Comparison of ENCODE assay signal across 20 cellular contexts in the genomic region with DNA sequence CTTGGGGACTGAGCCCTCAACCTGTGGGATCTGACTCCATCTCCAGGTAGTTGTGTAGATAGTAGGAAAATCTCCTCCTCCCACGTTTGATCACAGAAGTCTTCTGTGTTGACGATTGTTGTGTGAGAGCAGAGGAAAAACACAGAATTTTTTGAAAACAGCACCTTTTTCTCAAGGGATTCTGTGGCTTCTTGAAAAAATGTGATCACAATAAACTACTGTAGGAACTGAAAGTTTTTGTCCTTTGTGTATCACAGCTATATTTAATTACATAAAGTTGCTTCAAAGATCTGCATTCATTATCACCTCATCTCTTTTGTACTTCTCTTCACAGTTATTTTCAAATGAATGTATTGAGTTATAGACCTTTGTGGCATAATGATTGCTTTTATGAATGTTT.
DNase-seq lines count a peak whose midpoint lies in the region; ATAC-seq and TF ChIP-seq lines count a peak whose summit lies in the region.
"Had no signal": no experiment of that assay in that cellular context is flagged by ENCODE, and none has a peak within 500 bp of the region (broad histone marks: within the 10 kb centered on the region; RNA-seq: fewer than 3 reads in every experiment).

No MANE protein-coding gene starts in this region.

- no peak for TF ChIP-seq CTCF in tibial artery (IDR thresholded peaks at IDR 0.05)

- ATAC-seq in central memory CD8-positive, alpha-beta T cell (replicated peaks; ENCODE audit: extremely low read depth, poor library complexity, severe bottlenecking): no peak
- ATAC-seq in HG03439 (IDR thresholded peaks at IDR 0.05; ENCODE audit: unreplicated experiment): no peak

- peaks cover 0 to 94% (median 50%) of the 10 kb centered on the region in 4 donors for H3K4me1 ChIP-seq in tibial artery

- H3K4me1 Mint-ChIP-seq in activated naive CD4-positive, alpha-beta T cell treated with anti-CD3 and anti-CD28 coated beads for 36 hours (ENCODE audit: low read depth): peaks cover 71% of the 10 kb centered on the region
- peaks cover 46 to 62% (median 59%) of the 10 kb centered on the region in 3 donors for H3K4me1 Mint-ChIP-seq in IgD-negative memory B cell
- peaks cover 64% of the 10 kb centered on the region for H3K4me1 Mint-ChIP-seq in central memory CD8-positive, alpha-beta T cell

- H3K4me3 Mint-ChIP-seq in activated naive CD4-positive, alpha-beta T cell treated with anti-CD3 and anti-CD28 coated beads for 36 hours: no peak overlapping the region
- peak overlapping the region; percentile 18 to 90 (median 68) for H3K4me3 Mint-ChIP-seq in IgD-negative memory B cell
- H3K4me3 Mint-ChIP-seq in central memory CD8-positive, alpha-beta T cell: no peak overlapping the region
- H3K4me3 Mint-ChIP-seq: T-helper 1 cell treated with Interleukin-12 subunit alpha and Interleukin-12 subunit beta and Interleukin-4 antibody, amounts not matched to agents 30 μg/mL and 1 μg/mL, for 36 hours had no signal

- no peaks in the 10 kb centered on the region for H3K36me3 ChIP-seq in tibial artery
- H3K36me3 ChIP-seq: suprapubic skin had no signal

- peak overlapping the region; percentile 49 to 52 for H3K27ac ChIP-seq in tibial artery
- H3K27ac ChIP-seq: GM23248, suprapubic skin had no signal

- H3K27ac Mint-ChIP-seq in activated naive CD4-positive, alpha-beta T cell treated with anti-CD3 and anti-CD28 coated beads for 36 hours: peak overlapping the region; percentile 41
- H3K27ac Mint-ChIP-seq in IgD-negative memory B cell: peak overlapping the region; percentile 78 to 81 (median 79)
- H3K27ac Mint-ChIP-seq in central memory CD8-positive, alpha-beta T cell (ENCODE audit: low read depth): peak overlapping the region; percentile 35
- H3K27ac Mint-ChIP-seq: T-helper 1 cell treated with Interleukin-12 subunit alpha and Interleukin-12 subunit beta and Interleukin-4 antibody, amounts not matched to agents 30 μg/mL and 1 μg/mL, for 36 hours had no signal

- H3K27me3 Mint-ChIP-seq in activated naive CD4-positive, alpha-beta T cell treated with anti-CD3 and anti-CD28 coated beads for 36 hours (ENCODE audit: low read depth): no peaks in the 10 kb centered on the region
- no peaks in the 10 kb centered on the region for H3K27me3 Mint-ChIP-seq in IgD-negative memory B cell
- H3K27me3 Mint-ChIP-seq in central memory CD8-positive, alpha-beta T cell: no peaks in the 10 kb centered on the region

- no peaks in the 10 kb centered on the region for H3K9me3 Mint-ChIP-seq in activated naive CD4-positive, alpha-beta T cell treated with anti-CD3 and anti-CD28 coated beads for 36 hours
- H3K9me3 Mint-ChIP-seq in IgD-negative memory B cell: no peaks in the 10 kb centered on the region
- H3K9me3 Mint-ChIP-seq in central memory CD8-positive, alpha-beta T cell: no peaks in the 10 kb centered on the region
- H3K9me3 Mint-ChIP-seq: T-helper 1 cell treated with Interleukin-12 subunit alpha and Interleukin-12 subunit beta and Interleukin-4 antibody, amounts not matched to agents 30 μg/mL and 1 μg/mL, for 36 hours had no signal

- CTCF ChIA-PET in activated naive CD4-positive, alpha-beta T cell treated with anti-CD3 and anti-CD28 coated beads for 36 hours (lab: Charles Lee): interaction anchor here (0.7 kb wide), 1 partner anchor 14 kb away, joined by 4 read pairs; no protein-coding TSS in a partner anchor

- DNase-seq in activated naive CD4-positive, alpha-beta T cell treated with anti-CD3 and anti-CD28 coated beads for 36 hours: no peak
- no peak for DNase-seq in activated naive CD4-positive, alpha-beta T cell (lab: John Stamatoyannopoulos, UW)
- no peak for DNase-seq in central memory CD8-positive, alpha-beta T cell (ENCODE audit: low spot score in 2 of 2)
- DNase-seq in tibial artery (no peak), posterior vena cava (ENCODE audit: low spot score) (no peak)
- DNase-seq in activated CD8-positive, alpha-beta memory T cell treated with anti-CD3 and anti-CD28 coated beads, Interleukin-2, amount 50 U/mL, for 4 hours: no peak
- DNase-seq: ACHN; activated CD4-positive, alpha-beta T cell treated with anti-CD3 and anti-CD28 coated beads for 4 hours; activated effector memory CD4-positive, alpha-beta T cell treated with Interleukin-2 at 50 U/mL for 16 hours; GM23248; KBM-7; kidney glomerular epithelial cell; NCI-H2171; NK-92 treated with Interleukin-12 subunit alpha and Interleukin-12 subunit beta, amount 100 ng/mL, for 24 hours; posterior cingulate gyrus; stimulated activated CD4-positive, alpha-beta T cell treated with anti-CD3 and anti-CD28 coated beads, Interleukin-15, amount 100 ng/mL, for 24 hours had no signal

- peaks cover 8% of the 10 kb centered on the region for H3K36me3 Mint-ChIP-seq in activated naive CD4-positive, alpha-beta T cell treated with anti-CD3 and anti-CD28 coated beads for 36 hours (ENCODE audit: low read depth)
- H3K36me3 Mint-ChIP-seq in IgD-negative memory B cell: no peaks in the 10 kb centered on the region
- no peaks in the 10 kb centered on the region for H3K36me3 Mint-ChIP-seq in central memory CD8-positive, alpha-beta T cell (ENCODE audit: insufficient read depth)

- intact Hi-C loops in activated naive CD4-positive, alpha-beta T cell treated with anti-CD3 and anti-CD28 coated beads for 36 hours (cut with micrococcal nuclease): loop anchor here (2.0 kb wide), 1 partner anchor 39 kb away; no protein-coding TSS in a partner anchor
- intact Hi-C loops in tibial artery (cut with DNase I; ENCODE audit: low total_unique reads): no loop called here
- intact Hi-C loops in posterior vena cava (cut with DNase I): no loop called here

- H3K4me3 ChIP-seq in tibial artery: no peak overlapping the region
- H3K4me3 ChIP-seq: GM23248, suprapubic skin had no signal

- no peaks in the 10 kb centered on the region for H3K9me3 ChIP-seq in tibial artery
- H3K9me3 ChIP-seq: suprapubic skin had no signal

- H3K27me3 ChIP-seq in tibial artery: no peaks in the 10 kb centered on the region
- H3K27me3 ChIP-seq: suprapubic skin had no signal

Comparison
In these comparisons a context has a peak if more than half of its experiments do, and no peak if none do; other contexts are left out.
1. H3K4me3 Mint-ChIP-seq: peak in IgD-negative memory B cell (4 of 4); none in activated naive CD4-positive, alpha-beta T cell treated with anti-CD3 and anti-CD28 coated beads for 36 hours (single experiment) and central memory CD8-positive, alpha-beta T cell (single experiment).
2. Peak in every context shown above with its lines, with median percentiles within 50 percentile points of each other: H3K27ac Mint-ChIP-seq.